Comparison of ENCODE assay signal across 8 cellular contexts in genomic region chr3:156978471-156978961, GRCh38.
A peak's percentile ranks its signal among the peaks of the same experiment; 100 is the strongest.
DNase-seq lines count a peak whose midpoint lies in the region; ATAC-seq, FAIRE-seq and TF ChIP-seq lines count a peak whose summit lies in the region.

No MANE protein-coding gene starts in this region.

- ATAC-seq in GM21390 (IDR thresholded peaks at IDR 0.05; ENCODE audit: unreplicated experiment) (peak; percentile 91), HG03558 (IDR thresholded peaks at IDR 0.05; ENCODE audit: extremely low read depth, unreplicated experiment) (peak; percentile 88), GM23338 (no peak)

- no peak overlapping the region for H3K27ac ChIP-seq in GM23338 (ENCODE audit: low read depth)

- H3K36me3 ChIP-seq in GM23338 (ENCODE audit: insufficient read depth) = no peaks in the 10 kb centered on the region

- H3K36me3 Mint-ChIP-seq in GM23338 (ENCODE audit: low read depth) = no peaks in the 10 kb centered on the region

- H3F3A ChIP-seq in GM23338 (replicated peaks; ENCODE audit: low read depth) = no peaks in the 10 kb centered on the region

- no peaks in the 10 kb centered on the region for H3K9me3 Mint-ChIP-seq in GM23338

- H2AFZ ChIP-seq in GM23338 = no peak overlapping the region

- no peaks in the 10 kb centered on the region for H3K27me3 Mint-ChIP-seq in GM23338 (ENCODE audit: insufficient read depth, low read depth, poor library complexity)

- H3K4me3 ChIP-seq in fibroblast of mammary gland (ENCODE audit: control insufficient read depth, low read depth, low read length) (no peak overlapping the region), GM23338 (no peak overlapping the region)

- H3K4me2 ChIP-seq in GM23338 = no peak overlapping the region

- no peaks in the 10 kb centered on the region for H3K27me3 ChIP-seq in GM23338 (ENCODE audit: insufficient read depth)

- no peak overlapping the region for H3K27ac Mint-ChIP-seq in GM23338

- no peak for TF ChIP-seq CTCF in fibroblast of mammary gland (conservative IDR thresholded peaks at IDR 0.05; ENCODE audit: control insufficient read depth, insufficient read depth, low read depth, low read length)
- TF ChIP-seq CTCF in D721Med (IDR thresholded peaks at IDR 0.05; ENCODE audit: insufficient read depth, missing control alignments) = no peak
- TF ChIP-seq CTCF in GM23338 (conservative IDR thresholded peaks at IDR 0.05; ENCODE audit: low read depth in 2 of 2) = no peak

- peaks cover 5% of the 10 kb centered on the region; the same call in 2 of the 3 replicates for H3K4me1 Mint-ChIP-seq in GM23338

- no peaks in the 10 kb centered on the region for H4K20me1 ChIP-seq in GM23338 (replicated peaks; ENCODE audit: insufficient read depth)

- no peak overlapping the region for H3K4me3 Mint-ChIP-seq in GM23338

- no peaks in the 10 kb centered on the region for H3K79me2 ChIP-seq in GM23338 (replicated peaks; ENCODE audit: insufficient read depth)

- H3K9me2 ChIP-seq in GM23338 (ENCODE audit: insufficient read depth) = no peaks in the 10 kb centered on the region

- H3K4me1 ChIP-seq in GM23338 (ENCODE audit: insufficient read depth) = no peaks in the 10 kb centered on the region

- FAIRE-seq in D721Med (lab: Jason Lieb, UNC) = no peak

- DNase-seq in EH (ENCODE audit: low read depth) = peak; percentile 35
- DNase-seq in fibroblast of mammary gland (ENCODE audit: low read depth) = peak; percentile 25
- no peak for DNase-seq in D721Med (ENCODE audit: insufficient read length, low spot score)
- no peak for DNase-seq in NCI-H2029 treated with DMSO at 0.1 percent for 48 hours (lab: John Stamatoyannopoulos, UW)
- no peak for DNase-seq in GM23338 (ENCODE audit: low spot score)
- no peak for DNase-seq in hepatic stellate cell (ENCODE audit: low spot score)

TF ChIP-seq in GM23338, 12 proteins besides CTCF, POLR2A, EP300 and RAD21:
- TF ChIP-seq NANOG (IDR thresholded peaks at IDR 0.05; ENCODE audit: borderline replicate concordance) = no peak
- TF ChIP-seq JUNB (IDR thresholded peaks at IDR 0.05; ENCODE audit: unreplicated experiment) = no peak
- TF ChIP-seq EZH2 (IDR thresholded peaks at IDR 0.05; ENCODE audit: low read depth, unreplicated experiment) = no peak
- no peak for TF ChIP-seq ZNF462 (CRISPR knock-in tag; IDR thresholded peaks at IDR 0.05)
- TF ChIP-seq EZH2phosphoT487 (IDR thresholded peaks at IDR 0.05; ENCODE audit: unreplicated experiment) = no peak
- no peak for TF ChIP-seq POLR2AphosphoS5 (IDR thresholded peaks at IDR 0.05; ENCODE audit: low read depth)
- TF ChIP-seq ZNF114 (CRISPR knock-in tag; IDR thresholded peaks at IDR 0.05) = no peak
- TF ChIP-seq STAT1 (IDR thresholded peaks at IDR 0.05; ENCODE audit: unreplicated experiment) = no peak
- no peak for TF ChIP-seq ETS1 (IDR thresholded peaks at IDR 0.05)
- TF ChIP-seq CREB1 (CRISPR knock-in tag; IDR thresholded peaks at IDR 0.05; ENCODE audit: low read depth) = no peak
- TF ChIP-seq REST (IDR thresholded peaks at IDR 0.05; ENCODE audit: unreplicated experiment) = no peak

Comparison
In these comparisons a context has a peak if more than half of its experiments do, and no peak if none do; other contexts are left out.
1. DNase-seq: peak in EH (single experiment) and fibroblast of mammary gland (single experiment); none in D721Med (single experiment), NCI-H2029 treated with DMSO at 0.1 percent for 48 hours (single experiment), GM23338 (single experiment) and hepatic stellate cell (single experiment).